ENCODE assay signal across 19 cellular contexts in the genomic region with DNA sequence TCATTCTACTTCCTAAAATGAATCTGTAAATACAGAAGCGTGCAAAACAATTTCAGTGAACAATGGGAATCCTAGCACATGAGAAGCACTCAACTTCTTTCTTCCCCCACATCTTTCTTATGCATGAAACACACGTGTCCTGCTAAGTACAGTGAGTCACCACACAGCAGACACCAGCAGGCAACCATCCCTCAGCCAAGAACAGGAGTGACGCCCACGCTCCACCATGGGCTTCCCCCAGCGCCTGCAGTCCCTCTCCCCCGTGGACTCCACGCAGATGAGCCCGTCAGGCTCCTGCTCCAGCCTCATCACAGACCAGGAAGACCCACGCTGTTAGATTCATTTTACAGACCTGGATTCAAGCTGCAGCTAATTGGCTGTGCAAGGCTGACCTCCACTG. TPM values are rescaled to one million over a fixed set of nuclear protein-coding genes. Genes with fewer than 3 reads are reported as not detected.
DNase-seq lines count a peak whose midpoint lies in the region; ATAC-seq and TF ChIP-seq lines count a peak whose summit lies in the region.
"Had no signal": no experiment of that assay in that cellular context is flagged by ENCODE, and none has a peak within 500 bp of the region (broad histone marks: within the 10 kb centered on the region; RNA-seq: fewer than 3 reads in every experiment).

No MANE protein-coding gene starts in this region.

- no peaks in the 10 kb centered on the region for H3F3A ChIP-seq in GM23338 (replicated peaks; ENCODE audit: low read depth)

- H3K4me3 Mint-ChIP-seq in GM23338 = no peak overlapping the region; the same call in 2 of the 3 replicates

- peak overlapping the region; percentile 81; the same call in 1 of the 2 replicates for H3K4me2 ChIP-seq in GM23338
- no peak overlapping the region for H3K4me2 ChIP-seq in hepatocyte

- no peaks in the 10 kb centered on the region; the same call in 2 of the 3 replicates for H3K36me3 Mint-ChIP-seq in GM23338 (ENCODE audit: low read depth)
- H3K36me3 Mint-ChIP-seq: WTC11 had no signal

- CTCF ChIA-PET in A673 (lab: Charles Lee) = no interaction called here

- DNase-seq in A673 (ENCODE audit: low spot score) (peak; percentile 41), GM23338 (ENCODE audit: low spot score) (no peak), UCSD-AML1 (lab: John Stamatoyannopoulos, UW; ENCODE audit: unreplicated experiment) (peak; percentile 32), hepatocyte (ENCODE audit: low spot score) (peak; percentile 34), NCI-H446 (lab: John Stamatoyannopoulos, UW) (no peak), globus pallidus (ENCODE audit: low spot score) (no peak)
- DNase-seq: AML-193, cortex of kidney, NCI-H2081 treated with DMSO at 0.1 percent for 48 hours, T-helper 1 cell had no signal

- H3K27me3 Mint-ChIP-seq in GM23338 (ENCODE audit: insufficient read depth, low read depth, poor library complexity) = peaks cover 73% of the 10 kb centered on the region

- H2AFZ ChIP-seq in GM23338 (no peak overlapping the region), hepatocyte (no peak overlapping the region)

- ATAC-seq in GM23338 (no peak), HG02981 (IDR thresholded peaks at IDR 0.05; ENCODE audit: unreplicated experiment) (no peak), HG03108 (IDR thresholded peaks at IDR 0.05; ENCODE audit: unreplicated experiment) (no peak)
- ATAC-seq: Panc1 had no signal

- H4K20me1 ChIP-seq in GM23338 (replicated peaks; ENCODE audit: insufficient read depth) (peaks cover 8% of the 10 kb centered on the region), hepatocyte (ENCODE audit: insufficient read depth, poor library complexity, severe bottlenecking) (no peaks in the 10 kb centered on the region)

- no peak overlapping the region for H3K27ac Mint-ChIP-seq in GM23338
- H3K27ac Mint-ChIP-seq: activated T-helper 2 cell treated with anti-CD3 and anti-CD28 coated beads, Interferon-gamma antibody, Interleukin-2, Interleukin-4, amounts not matched to agents 10 μg/mL and 5 μg/mL and 100 μg/mL, durations not matched to agents 14 hours and 24 hours and 36 hours; WTC11 had no signal

- H3K4me3 ChIP-seq in A673 (ENCODE audit: low read depth, low read length, poor library complexity, severe bottlenecking) = no peak overlapping the region
- no peak overlapping the region for H3K4me3 ChIP-seq in GM23338
- no peak overlapping the region for H3K4me3 ChIP-seq in hepatocyte
- H3K4me3 ChIP-seq: vagina had no signal

- H3K27ac ChIP-seq in A673 (ENCODE audit: low read depth, low read length, poor library complexity, severe bottlenecking) = no peak overlapping the region
- H3K27ac ChIP-seq in GM23338 (ENCODE audit: low read depth) = no peak overlapping the region
- no peak overlapping the region for H3K27ac ChIP-seq in hepatocyte
- H3K27ac ChIP-seq: vagina had no signal

- H3K27me3 ChIP-seq in A673 (replicated peaks; ENCODE audit: insufficient read depth, low read depth, low read length, poor library complexity) (peaks cover 59% of the 10 kb centered on the region), GM23338 (ENCODE audit: insufficient read depth) (peaks cover 71% of the 10 kb centered on the region), hepatocyte (peaks cover 77% of the 10 kb centered on the region)

- POLR2A ChIA-PET in A673 (lab: Charles Lee; ENCODE audit: low non-redundant PET) = no interaction called here

- no TSS peak for BruUV-seq in A673 (replicated peaks; lab: Mats Ljungman, UMichigan)

- H3K79me2 ChIP-seq in GM23338 (replicated peaks; ENCODE audit: insufficient read depth) (no peaks in the 10 kb centered on the region), hepatocyte (no peaks in the 10 kb centered on the region)

- no peaks in the 10 kb centered on the region for H3K9me3 ChIP-seq in A673 (ENCODE audit: low read depth, low read length, poor library complexity, severe bottlenecking)
- H3K9me3 ChIP-seq in hepatocyte (ENCODE audit: low read depth) = no peaks in the 10 kb centered on the region
- H3K9me3 ChIP-seq: vagina had no signal

- H3K9me2 ChIP-seq in GM23338 (ENCODE audit: insufficient read depth) (no peaks in the 10 kb centered on the region), hepatocyte (replicated peaks; ENCODE audit: insufficient read depth) (no peaks in the 10 kb centered on the region)

- H3K4me1 ChIP-seq in A673 (ENCODE audit: insufficient read depth, low read length, poor library complexity, severe bottlenecking) = no peaks in the 10 kb centered on the region
- peaks cover 14% of the 10 kb centered on the region; the same call in 1 of the 2 replicates for H3K4me1 ChIP-seq in GM23338 (ENCODE audit: insufficient read depth)
- peaks cover 4% of the 10 kb centered on the region for H3K4me1 ChIP-seq in hepatocyte (ENCODE audit: insufficient read depth)

- 36% methylated on average over 9 of the region's 9 CpGs for WGBS in hepatocyte (ENCODE audit: low lambda C conversion rate, missing lambda C conversion rate)

- intact Hi-C loops in A673 (cut with micrococcal nuclease; ENCODE audit: unreplicated experiment) = no loop called here

- H3K9me3 Mint-ChIP-seq in GM23338 = no peaks in the 10 kb centered on the region
- H3K9me3 Mint-ChIP-seq: activated T-helper 2 cell treated with anti-CD3 and anti-CD28 coated beads, Interferon-gamma antibody, Interleukin-2, Interleukin-4, amounts not matched to agents 10 μg/mL and 5 μg/mL and 100 μg/mL, durations not matched to agents 14 hours and 24 hours and 36 hours; WTC11 had no signal

- no peaks in the 10 kb centered on the region for H3K36me3 ChIP-seq in A673 (ENCODE audit: insufficient read depth, low read length, poor library complexity, severe bottlenecking)
- no peaks in the 10 kb centered on the region for H3K36me3 ChIP-seq in GM23338 (ENCODE audit: insufficient read depth)
- H3K36me3 ChIP-seq in hepatocyte (replicated peaks; ENCODE audit: insufficient read depth, low read depth) = no peaks in the 10 kb centered on the region
- H3K36me3 ChIP-seq: vagina had no signal

- TF ChIP-seq CTCF in A673 (conservative IDR thresholded peaks at IDR 0.05; ENCODE audit: low read depth, low read length) = no peak
- no peak for TF ChIP-seq CTCF in GM23338 (conservative IDR thresholded peaks at IDR 0.05; ENCODE audit: low read depth in 2 of 2)
- no peak for TF ChIP-seq CTCF in hepatocyte (IDR thresholded peaks at IDR 0.05; ENCODE audit: poor library complexity)

- peaks cover 30% of the 10 kb centered on the region for H3K4me1 Mint-ChIP-seq in GM23338

TF ChIP-seq in GM23338, 12 proteins besides CTCF, POLR2A, EP300 and RAD21 (continues in another document):
- TF ChIP-seq CREB1 (CRISPR knock-in tag; IDR thresholded peaks at IDR 0.05; ENCODE audit: low read depth) (no peak), EZH2 (IDR thresholded peaks at IDR 0.05; ENCODE audit: low read depth, unreplicated experiment) (no peak), ZNF331 (CRISPR knock-in tag; IDR thresholded peaks at IDR 0.05; ENCODE audit: low read depth) (no peak), EZH2phosphoT487 (IDR thresholded peaks at IDR 0.05; ENCODE audit: unreplicated experiment) (no peak), NANOG (IDR thresholded peaks at IDR 0.05; ENCODE audit: borderline replicate concordance) (no peak), ZNF114 (CRISPR knock-in tag; IDR thresholded peaks at IDR 0.05) (no peak)
- TF ChIP-seq, protein P1, sequence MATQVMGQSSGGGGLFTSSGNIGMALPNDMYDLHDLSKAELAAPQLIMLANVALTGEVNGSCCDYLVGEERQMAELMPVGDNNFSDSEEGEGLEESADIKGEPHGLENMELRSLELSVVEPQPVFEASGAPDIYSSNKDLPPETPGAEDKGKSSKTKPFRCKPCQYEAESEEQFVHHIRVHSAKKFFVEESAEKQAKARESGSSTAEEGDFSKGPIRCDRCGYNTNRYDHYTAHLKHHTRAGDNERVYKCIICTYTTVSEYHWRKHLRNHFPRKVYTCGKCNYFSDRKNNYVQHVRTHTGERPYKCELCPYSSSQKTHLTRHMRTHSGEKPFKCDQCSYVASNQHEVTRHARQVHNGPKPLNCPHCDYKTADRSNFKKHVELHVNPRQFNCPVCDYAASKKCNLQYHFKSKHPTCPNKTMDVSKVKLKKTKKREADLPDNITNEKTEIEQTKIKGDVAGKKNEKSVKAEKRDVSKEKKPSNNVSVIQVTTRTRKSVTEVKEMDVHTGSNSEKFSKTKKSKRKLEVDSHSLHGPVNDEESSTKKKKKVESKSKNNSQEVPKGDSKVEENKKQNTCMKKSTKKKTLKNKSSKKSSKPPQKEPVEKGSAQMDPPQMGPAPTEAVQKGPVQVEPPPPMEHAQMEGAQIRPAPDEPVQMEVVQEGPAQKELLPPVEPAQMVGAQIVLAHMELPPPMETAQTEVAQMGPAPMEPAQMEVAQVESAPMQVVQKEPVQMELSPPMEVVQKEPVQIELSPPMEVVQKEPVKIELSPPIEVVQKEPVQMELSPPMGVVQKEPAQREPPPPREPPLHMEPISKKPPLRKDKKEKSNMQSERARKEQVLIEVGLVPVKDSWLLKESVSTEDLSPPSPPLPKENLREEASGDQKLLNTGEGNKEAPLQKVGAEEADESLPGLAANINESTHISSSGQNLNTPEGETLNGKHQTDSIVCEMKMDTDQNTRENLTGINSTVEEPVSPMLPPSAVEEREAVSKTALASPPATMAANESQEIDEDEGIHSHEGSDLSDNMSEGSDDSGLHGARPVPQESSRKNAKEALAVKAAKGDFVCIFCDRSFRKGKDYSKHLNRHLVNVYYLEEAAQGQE (IDR thresholded peaks at IDR 0.05; ENCODE audit: unreplicated experiment) = no peak
- TF ChIP-seq, protein P2, sequence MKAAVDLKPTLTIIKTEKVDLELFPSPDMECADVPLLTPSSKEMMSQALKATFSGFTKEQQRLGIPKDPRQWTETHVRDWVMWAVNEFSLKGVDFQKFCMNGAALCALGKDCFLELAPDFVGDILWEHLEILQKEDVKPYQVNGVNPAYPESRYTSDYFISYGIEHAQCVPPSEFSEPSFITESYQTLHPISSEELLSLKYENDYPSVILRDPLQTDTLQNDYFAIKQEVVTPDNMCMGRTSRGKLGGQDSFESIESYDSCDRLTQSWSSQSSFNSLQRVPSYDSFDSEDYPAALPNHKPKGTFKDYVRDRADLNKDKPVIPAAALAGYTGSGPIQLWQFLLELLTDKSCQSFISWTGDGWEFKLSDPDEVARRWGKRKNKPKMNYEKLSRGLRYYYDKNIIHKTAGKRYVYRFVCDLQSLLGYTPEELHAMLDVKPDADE (IDR thresholded peaks at IDR 0.05) = no peak

RNA-seq across cellular contexts. Expression of a gene that starts 16.8 kb away (rescaled TPM):
- 0.15 and 0.26 TPM in 2 replicates for total RNA-seq in A673 (2021)
- 0.69 TPM in 1 of 2 replicates, not detected in the other for total RNA-seq in GM23338 (2014; rRNA removed; shearing (Covaris generic))
- polyA plus RNA-seq in GM23338 (2016; fragmentation: Nextera tagmentation; extraction: Ambion mirVana) = 0.23 TPM in 1 of 2 replicates, not detected in the other
- total RNA-seq in hepatocyte = not detected in 2 replicates
- polyA plus RNA-seq in hepatocyte = not detected in 2 replicates
- total RNA-seq: activated CD8-positive, alpha-beta memory T cell treated with anti-CD3 and anti-CD28 coated beads for 36 hours; activated T-helper 2 cell treated with anti-CD3 and anti-CD28 coated beads, Interferon-gamma antibody, Interleukin-2, Interleukin-4, amounts not matched to agents 10 μg/mL and 5 μg/mL and 100 μg/mL, durations not matched to agents 14 hours and 24 hours and 36 hours; epithelial cell of proximal tubule; HT-29; vagina had no signal

Comparison
In these comparisons a context has a peak if more than half of its experiments do, and no peak if none do; other contexts are left out.
1. DNase-seq: peak in A673 (single experiment), UCSD-AML1 (single experiment) and hepatocyte (single experiment); none in GM23338 (single experiment), NCI-H446 (0 of 2) and globus pallidus (single experiment).